ENCODE assay signal across 20 cellular contexts in genomic region chr1:229420765-229421164, GRCh38. TPM values are rescaled to one million over a fixed set of nuclear protein-coding genes. Genes with fewer than 3 reads are reported as not detected.
DNase-seq lines count a peak whose midpoint lies in the region; ATAC-seq and TF ChIP-seq lines count a peak whose summit lies in the region.
"Had no signal": no experiment of that assay in that cellular context is flagged by ENCODE, and none has a peak within 500 bp of the region (broad histone marks: within the 10 kb centered on the region; RNA-seq: fewer than 3 reads in every experiment).

No MANE protein-coding gene starts in this region.

- peaks cover 13% of the 10 kb centered on the region for H3K9me3 Mint-ChIP-seq in WTC11

- POLR2A ChIA-PET in GM10248 (lab: Yijun Ruan, JAX) (no interaction called here), WTC11 (lab: Charles Lee) (no interaction called here)

- no peak overlapping the region for H3K27ac ChIP-seq in prostate gland
- H3K27ac ChIP-seq: testis had no signal

- H3K4me1 Mint-ChIP-seq in WTC11: 0 out of 2 replicates have a peak, but pooled peaks cover 3% of the 10 kb centered on the region

- no peak overlapping the region for H3K4me3 Mint-ChIP-seq in WTC11

- H3K9me3 ChIP-seq in prostate gland: no peaks in the 10 kb centered on the region
- H3K9me3 ChIP-seq: HAP-1, testis had no signal

- TF ChIP-seq POLR2A in prostate gland (IDR thresholded peaks at IDR 0.05): no peak

- peak; percentile 49 for DNase-seq in COLO668 (lab: John Stamatoyannopoulos, UW; ENCODE audit: unreplicated experiment)
- no peak for DNase-seq in GM10248 (ENCODE audit: extremely low spot score)
- peak; percentile 17 for DNase-seq in NCI-H146 treated with DMSO at 0.1 percent for 48 hours (lab: John Stamatoyannopoulos, UW; ENCODE audit: unreplicated experiment)
- DNase-seq in WTC11 (ENCODE audit: low spot score): no peak
- no peak for DNase-seq in H4 (ENCODE audit: low spot score)
- no peak for DNase-seq in activated CD4-positive, CD25-positive, alpha-beta regulatory T cell treated with anti-CD3 and anti-CD28 coated beads, Interleukin-2, amount 50 U/mL, for 72 hours
- no peak for DNase-seq in prostate gland (ENCODE audit: low spot score)
- DNase-seq in NCI-H2081 treated with DMSO at 0.1 percent for 48 hours (lab: John Stamatoyannopoulos, UW): no peak
- DNase-seq: activated CD4-positive, alpha-beta T cell treated with anti-CD3 and anti-CD28 coated beads for 48 hours; activated T-cell treated with anti-CD3 and anti-CD28 coated beads, Interleukin-2, amount 50 U/mL, for 1 hour; AML-193; DMS79; midbrain; NCI-H1048; testis had no signal

- intact Hi-C loops in prostate gland (cut with DNase I): no loop called here

- H3K36me3 Mint-ChIP-seq in WTC11: peaks cover 10% of the 10 kb centered on the region

- TF ChIP-seq CTCF in GM10248 (IDR thresholded peaks at IDR 0.05; ENCODE audit: control extremely low read depth, extremely low read depth, low read depth, missing control alignments) (peak; percentile 13), WTC11 (IDR thresholded peaks at IDR 0.05) (no peak), prostate gland (IDR thresholded peaks at IDR 0.05) (no peak)

- H3K4me3 ChIP-seq in prostate gland: no peak overlapping the region
- H3K4me3 ChIP-seq: HAP-1, testis had no signal

- H3K4me1 ChIP-seq in prostate gland (replicated peaks): no peaks in the 10 kb centered on the region
- H3K4me1 ChIP-seq: HAP-1, testis had no signal

- CTCF ChIA-PET in GM10248 (lab: Yijun Ruan, JAX): interaction anchor here (1.0 to 1.9 kb wide), 3 partner anchors 21 to 166 kb away, joined by 3 to 4 read pairs (median 3); no protein-coding TSS in a partner anchor
- CTCF ChIA-PET in WTC11 (lab: Charles Lee): interaction anchor here (0.7 to 2.5 kb wide), 5 partner anchors 10 to 162 kb away, joined by 3 to 7 read pairs (median 5); no protein-coding TSS in a partner anchor

- H3K27me3 Mint-ChIP-seq in WTC11 (ENCODE audit: low read depth): peaks cover 13% of the 10 kb centered on the region

- no peaks in the 10 kb centered on the region for H3K27me3 ChIP-seq in prostate gland (replicated peaks; ENCODE audit: insufficient read depth)
- H3K27me3 ChIP-seq: testis had no signal

- ATAC-seq in WTC11: no peak
- ATAC-seq: activated naive CD4-positive, alpha-beta T cell treated with anti-CD3 and anti-CD28 coated beads, Interleukin-2, amount 50 U/mL, for 72 hours; sciatic nerve had no signal

- H3K27ac Mint-ChIP-seq in WTC11: no peak overlapping the region
- H3K27ac Mint-ChIP-seq: activated naive CD4-positive, alpha-beta T cell treated with anti-CD3 and anti-CD28 coated beads, Interleukin-2, amount 50 U/mL, for 72 hours had no signal

- H3K36me3 ChIP-seq in prostate gland: no peaks in the 10 kb centered on the region
- H3K36me3 ChIP-seq: HAP-1 had no signal

- 66% methylated on average over 7 of the region's 7 CpGs for WGBS in prostate gland

TF ChIP-seq in WTC11, 78 proteins besides CTCF, POLR2A, EP300 and RAD21:
- TF ChIP-seq, protein P1, sequence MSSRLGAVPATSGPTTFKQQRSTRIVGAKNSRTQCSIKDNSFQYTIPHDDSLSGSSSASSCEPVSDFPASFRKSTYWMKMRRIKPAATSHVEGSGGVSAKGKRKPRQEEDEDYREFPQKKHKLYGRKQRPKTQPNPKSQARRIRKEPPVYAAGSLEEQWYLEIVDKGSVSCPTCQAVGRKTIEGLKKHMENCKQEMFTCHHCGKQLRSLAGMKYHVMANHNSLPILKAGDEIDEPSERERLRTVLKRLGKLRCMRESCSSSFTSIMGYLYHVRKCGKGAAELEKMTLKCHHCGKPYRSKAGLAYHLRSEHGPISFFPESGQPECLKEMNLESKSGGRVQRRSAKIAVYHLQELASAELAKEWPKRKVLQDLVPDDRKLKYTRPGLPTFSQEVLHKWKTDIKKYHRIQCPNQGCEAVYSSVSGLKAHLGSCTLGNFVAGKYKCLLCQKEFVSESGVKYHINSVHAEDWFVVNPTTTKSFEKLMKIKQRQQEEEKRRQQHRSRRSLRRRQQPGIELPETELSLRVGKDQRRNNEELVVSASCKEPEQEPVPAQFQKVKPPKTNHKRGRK (CRISPR knock-in tag; IDR thresholded peaks at IDR 0.05; ENCODE audit: borderline replicate concordance): no peak
- peak; percentile 30; the same call in 1 of the 2 replicates for TF ChIP-seq GABPB1 (CRISPR knock-in tag; IDR thresholded peaks at IDR 0.05)

RNA-seq across cellular contexts. Expression of gene ACTA1, which starts 13.1 kb away (rescaled TPM):
- total RNA-seq in WTC11 (2021): 0.78 to 1.5 TPM (median 0.96 TPM) in 3 replicates
- total RNA-seq in H4 (2014; rRNA removed; shearing (Covaris generic)): not detected in 2 replicates
- 10 to 100 TPM in 1 of 2 donors, 1 to 10 TPM in 1; 3.9 to 41.3 TPM for total RNA-seq in prostate gland
- total RNA-seq: activated naive CD4-positive, alpha-beta T cell treated with anti-CD3 and anti-CD28 coated beads, Interleukin-2, amount 50 U/mL, for 72 hours; fibroblast of lung; T-helper 2 cell treated with Interferon-gamma antibody and Interleukin-4, amounts not matched to agents 100 ng/mL and 5 ng/mL, for 36 hours had no signal

Comparison
In these comparisons a context has a peak if more than half of its experiments do, and no peak if none do; other contexts are left out.
1. DNase-seq: peak in COLO668 (single experiment) and NCI-H146 treated with DMSO at 0.1 percent for 48 hours (single experiment); none in GM10248 (single experiment), WTC11 (single experiment), H4 (single experiment), activated CD4-positive, CD25-positive, alpha-beta regulatory T cell treated with anti-CD3 and anti-CD28 coated beads, Interleukin-2, amount 50 U/mL, for 72 hours (single experiment), prostate gland (single experiment) and NCI-H2081 treated with DMSO at 0.1 percent for 48 hours (single experiment).